18 cellular contexts compared by ENCODE assay signal in the genomic region with DNA sequence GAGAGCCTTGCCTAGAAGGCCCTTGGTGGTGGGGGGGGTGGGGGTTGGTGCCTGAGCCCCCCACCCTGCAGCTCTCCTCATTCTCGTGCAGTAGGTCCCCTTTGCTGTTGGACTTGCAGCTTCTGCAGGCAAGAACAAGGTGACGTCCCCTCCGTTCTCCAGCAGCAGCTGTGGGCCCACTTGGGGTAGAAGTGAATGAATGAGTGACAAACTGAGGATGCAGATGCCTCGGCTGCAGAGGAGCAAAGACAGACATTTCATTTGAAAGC.
DNase-seq lines count a peak whose midpoint lies in the region; ATAC-seq and TF ChIP-seq lines count a peak whose summit lies in the region.
"Had no signal": no experiment of that assay in that cellular context is flagged by ENCODE, and none has a peak within 500 bp of the region (broad histone marks: within the 10 kb centered on the region; RNA-seq: fewer than 3 reads in every experiment).

No MANE protein-coding gene starts in this region.

- no peaks in the 10 kb centered on the region for H3K79me1 ChIP-seq in mesendoderm (ENCODE audit: low read length)

- intact Hi-C loops in sigmoid colon (cut with DNase I) = no loop called here

- no peak overlapping the region for H2BK5ac ChIP-seq in mesendoderm (ENCODE audit: low read length)

- H3K18ac ChIP-seq in mesendoderm (ENCODE audit: low read length) = no peak overlapping the region

- TF ChIP-seq CTCF in RWPE2 (IDR thresholded peaks at IDR 0.05; ENCODE audit: poor library complexity, severe bottlenecking) (no peak), sigmoid colon (IDR thresholded peaks at IDR 0.05) (no peak)

- H3K27ac ChIP-seq in BLaER1 treated with 17β-estradiol and CSF1 and Interleukin-3, amounts not matched to agents 10 nM and 100 nM = no peak overlapping the region
- H3K27ac ChIP-seq in RWPE2 (ENCODE audit: poor library complexity, severe bottlenecking) = no peak overlapping the region
- no peak overlapping the region for H3K27ac ChIP-seq in mesendoderm (ENCODE audit: low read depth, low read length)
- no peak overlapping the region for H3K27ac ChIP-seq in sigmoid colon

- no peak overlapping the region for H2BK120ac ChIP-seq in mesendoderm (ENCODE audit: low read depth, low read length)

- H4K8ac ChIP-seq in mesendoderm (ENCODE audit: low read depth, low read length) = no peak overlapping the region

- no peak overlapping the region for H2BK15ac ChIP-seq in mesendoderm (replicated peaks; ENCODE audit: low read depth)

- peaks cover 0 to 13% (median 7%) of the 10 kb centered on the region in 11 experiments; a peak in 12 of 22 replicates for H3K9me3 ChIP-seq in BLaER1 treated with 17β-estradiol and CSF1 and Interleukin-3, amounts not matched to agents 10 nM and 100 nM (replicated peaks in 1 of 11)
- H3K9me3 ChIP-seq in RWPE2 (ENCODE audit: severe bottlenecking) (no peaks in the 10 kb centered on the region), sigmoid colon (peaks cover 0 to 2% (median 0%) of the 10 kb centered on the region in 4 donors)
- H3K9me3 ChIP-seq: HAP-1 had no signal

- H4K20me1 ChIP-seq in BLaER1 treated with 17β-estradiol and CSF1 and Interleukin-3, amounts not matched to agents 10 nM and 100 nM = no peaks in the 10 kb centered on the region; a peak in 1 of 22 replicates

- no peak overlapping the region for H3K23ac ChIP-seq in mesendoderm (ENCODE audit: low read length)

- H3K4me2 ChIP-seq in BLaER1 treated with 17β-estradiol and CSF1 and Interleukin-3, amounts not matched to agents 10 nM and 100 nM = peak overlapping the region in 7 of 11 experiments; percentile 48 to 76 (median 65); a peak in 12 of 22 replicates
- no peak overlapping the region for H3K4me2 ChIP-seq in mesendoderm (ENCODE audit: low read length)

- WGBS in mesendoderm (ENCODE audit: extremely low coverage, insufficient coverage, low lambda C conversion rate) = no CpG with 5 or more reads among the region's 4 CpGs
- 75 to 92% methylated on average over 4 of the region's 4 CpGs for WGBS in sigmoid colon, 2 donors

- no peak overlapping the region for H2AK5ac ChIP-seq in mesendoderm (ENCODE audit: low read length)

- H3K27me3 ChIP-seq in BLaER1 treated with 17β-estradiol and CSF1 and Interleukin-3, amounts not matched to agents 10 nM and 100 nM = no peaks in the 10 kb centered on the region; a peak in 1 of 22 replicates
- H3K27me3 ChIP-seq in RWPE2 (ENCODE audit: insufficient read depth, poor library complexity, severe bottlenecking) = peaks cover 32% of the 10 kb centered on the region
- H3K27me3 ChIP-seq in mesendoderm (ENCODE audit: insufficient read depth, low read length, poor library complexity) = no peaks in the 10 kb centered on the region
- peaks cover 0 to 4% (median 0%) of the 10 kb centered on the region in 3 donors for H3K27me3 ChIP-seq in sigmoid colon

- TF ChIP-seq POLR2A in sigmoid colon (IDR thresholded peaks at IDR 0.05) = no peak

- H3K4me1 ChIP-seq in BLaER1 treated with 17β-estradiol and CSF1 and Interleukin-3, amounts not matched to agents 10 nM and 100 nM = peaks cover 16 to 56% (median 42%) of the 10 kb centered on the region in 10 experiments; a peak in 18 of 20 replicates
- no peaks in the 10 kb centered on the region for H3K4me1 ChIP-seq in RWPE2 (ENCODE audit: insufficient read depth, poor library complexity, severe bottlenecking)
- no peaks in the 10 kb centered on the region for H3K4me1 ChIP-seq in mesendoderm (ENCODE audit: control insufficient read depth, low read depth, low read length)
- peaks cover 0 to 40% (median 36%) of the 10 kb centered on the region in 4 donors for H3K4me1 ChIP-seq in sigmoid colon
- H3K4me1 ChIP-seq: HAP-1 had no signal

- no peaks in the 10 kb centered on the region for H3K79me2 ChIP-seq in mesendoderm (ENCODE audit: control insufficient read depth, insufficient read depth, low read length)

- no peak overlapping the region for H3K4me3 ChIP-seq in BLaER1 treated with 17β-estradiol and CSF1 and Interleukin-3, amounts not matched to agents 10 nM and 100 nM
- H3K4me3 ChIP-seq in RWPE2 (ENCODE audit: severe bottlenecking) (no peak overlapping the region), mesendoderm (ENCODE audit: low read length) (no peak overlapping the region), sigmoid colon (no peak overlapping the region)
- H3K4me3 ChIP-seq: GM12878, HAP-1, K562 had no signal

- 0 out of 22 replicates have a peak overlapping the region, but pooled peaks of 1 of the 11 experiments have one; percentile 19 for H3K9ac ChIP-seq in BLaER1 treated with 17β-estradiol and CSF1 and Interleukin-3, amounts not matched to agents 10 nM and 100 nM
- no peak overlapping the region for H3K9ac ChIP-seq in mesendoderm (ENCODE audit: low read length)

- no peak overlapping the region for H4K5ac ChIP-seq in mesendoderm (ENCODE audit: low read length)

- H3K36me3 ChIP-seq in BLaER1 treated with 17β-estradiol and CSF1 and Interleukin-3, amounts not matched to agents 10 nM and 100 nM = no peaks in the 10 kb centered on the region
- H3K36me3 ChIP-seq in RWPE2 (ENCODE audit: low read depth) = no peaks in the 10 kb centered on the region
- H3K36me3 ChIP-seq in mesendoderm (ENCODE audit: control insufficient read depth, insufficient read depth, low read length) = no peaks in the 10 kb centered on the region
- no peaks in the 10 kb centered on the region for H3K36me3 ChIP-seq in sigmoid colon
- H3K36me3 ChIP-seq: HAP-1 had no signal

- DNase-seq in RWPE2 (ENCODE audit: low spot score) = peak; percentile 10
- no peak for DNase-seq in mesendoderm
- peak; percentile 44 for DNase-seq in sigmoid colon
- no peak for DNase-seq in HPDE6-E6E7 (ENCODE audit: extremely low spot score)
- DNase-seq in NCI-H524 (lab: John Stamatoyannopoulos, UW) = no peak
- no peak for DNase-seq in SW480 (ENCODE audit: low spot score)
- DNase-seq: CD4-positive, CD25-positive, alpha-beta regulatory T cell; COR-L47; DMS 273 treated with DMSO at 0.1 percent for 48 hours; DMS53; DND-41; EL; GOT3; IMR-90 had no signal

- peak overlapping the region; percentile 0 for H3K56ac ChIP-seq in mesendoderm (ENCODE audit: low read length)

- no peak overlapping the region for H3K4ac ChIP-seq in mesendoderm (ENCODE audit: low read depth, low read length)

- no peak for ATAC-seq in RWPE2 (ENCODE audit: low read depth)
- ATAC-seq: GM12878 had no signal

- TF ChIP-seq EP300 in sigmoid colon (IDR thresholded peaks at IDR 0.05) = no peak

Comparison
In these comparisons a context has a peak if more than half of its experiments do, and no peak if none do; other contexts are left out.
1. DNase-seq: peak in RWPE2 (single experiment) and sigmoid colon (single experiment); none in mesendoderm (single experiment), HPDE6-E6E7 (single experiment), NCI-H524 (0 of 2) and SW480 (single experiment).